20 cellular contexts compared by ENCODE assay signal in the genomic region with DNA sequence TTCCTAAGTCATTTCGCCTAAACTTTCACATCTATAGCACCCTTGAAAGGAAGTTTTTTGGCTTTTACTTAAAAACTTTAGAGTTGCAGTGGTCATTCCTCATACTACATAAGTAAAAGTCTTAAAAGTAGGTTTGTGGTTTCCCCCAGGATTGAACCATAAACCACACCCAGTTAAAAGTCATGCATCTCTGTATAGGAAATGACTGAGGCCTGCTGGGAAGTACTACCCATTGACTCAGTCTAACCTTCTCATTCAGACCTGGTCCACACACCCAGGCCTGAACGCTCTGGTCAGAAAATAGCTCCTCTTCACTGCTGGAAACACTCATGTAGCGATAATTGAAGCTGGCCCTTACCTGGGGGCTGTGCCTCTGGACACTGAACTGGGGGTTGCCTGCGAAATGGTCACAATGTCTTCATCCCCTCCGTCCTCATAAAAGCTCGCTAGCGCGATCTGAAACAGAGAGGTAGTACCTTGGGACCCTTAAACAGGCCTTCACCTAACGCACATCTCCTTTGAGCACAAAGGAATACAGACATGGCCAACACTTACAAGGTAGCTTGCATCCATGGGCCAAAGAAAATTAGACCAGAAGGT. TPM values are rescaled to one million over a fixed set of nuclear protein-coding genes. Genes with fewer than 3 reads are reported as not detected.
A peak's percentile ranks its signal among the peaks of the same experiment; 100 is the strongest.
DNase-seq lines count a peak whose midpoint lies in the region; ATAC-seq and TF ChIP-seq lines count a peak whose summit lies in the region.
"Had no signal": no experiment of that assay in that cellular context is flagged by ENCODE, and none has a peak within 500 bp of the region (broad histone marks: within the 10 kb centered on the region; RNA-seq: fewer than 3 reads in every experiment).

No MANE protein-coding gene starts in this region.

- H3K27me3 ChIP-seq in BLaER1 treated with 17β-estradiol and CSF1 and Interleukin-3, amounts not matched to agents 10 nM and 100 nM: peaks cover 0 to 9% (median 0%) of the 10 kb centered on the region in 11 experiments; a peak in 2 of 22 replicates
- no peaks in the 10 kb centered on the region for H3K27me3 ChIP-seq in Panc1 (ENCODE audit: control insufficient read depth, insufficient read depth, low read length)
- H3K27me3 ChIP-seq in endodermal cell (ENCODE audit: control insufficient read depth, insufficient read depth, low read length, poor library complexity, severe bottlenecking): no peaks in the 10 kb centered on the region
- no peaks in the 10 kb centered on the region for H3K27me3 ChIP-seq in left ventricle myocardium inferior (ENCODE audit: low read depth)
- H3K27me3 ChIP-seq: heart left ventricle had no signal

- in situ Hi-C loops in Panc1 (cut with HindIII; ENCODE audit: low pct_unique_long_range_greater_than_20kb, low sequenced_read_pairs): no loop called here

- peaks cover 18% of the 10 kb centered on the region for H3K4me1 Mint-ChIP-seq in endodermal cell

- BruUV-seq in Panc1 (replicated peaks; lab: Mats Ljungman, UMichigan): no TSS peak

- H3K9me3 Mint-ChIP-seq in endodermal cell: no peaks in the 10 kb centered on the region
- H3K9me3 Mint-ChIP-seq: H9, memory B cell had no signal

- peaks cover 33% of the 10 kb centered on the region for H3K36me3 Mint-ChIP-seq in endodermal cell (ENCODE audit: low read depth)

- H3K27ac Mint-ChIP-seq in endodermal cell: no peak overlapping the region
- H3K27ac Mint-ChIP-seq: H9, memory B cell had no signal

- H3K9ac ChIP-seq in BLaER1 treated with 17β-estradiol and CSF1 and Interleukin-3, amounts not matched to agents 10 nM and 100 nM: peak overlapping the region in 3 of 11 experiments; percentile 26 to 94 (median 42); a peak in 5 of 22 replicates
- no peak overlapping the region for H3K9ac ChIP-seq in endodermal cell (ENCODE audit: extremely low read depth, low read length, poor library complexity, severe bottlenecking)

- CTCF ChIA-PET in Panc1 (lab: Charles Lee): no interaction called here

- peak overlapping the region in 8 of 11 experiments; percentile 26 to 98 (median 92); a peak in 15 of 22 replicates for H3K4me2 ChIP-seq in BLaER1 treated with 17β-estradiol and CSF1 and Interleukin-3, amounts not matched to agents 10 nM and 100 nM

- POLR2A ChIA-PET in Panc1 (lab: Charles Lee): no interaction called here

- no peak overlapping the region for H3K27ac ChIP-seq in BLaER1 treated with 17β-estradiol and CSF1 and Interleukin-3, amounts not matched to agents 10 nM and 100 nM
- H3K27ac ChIP-seq in Panc1 (ENCODE audit: low read length): 0 out of 2 replicates have a peak overlapping the region, but pooled peaks have one; percentile 2
- H3K27ac ChIP-seq in endodermal cell (ENCODE audit: low read depth, low read length): no peak overlapping the region
- no peak overlapping the region for H3K27ac ChIP-seq in left ventricle myocardium inferior (replicated peaks)
- H3K27ac ChIP-seq: heart left ventricle, HL-60 had no signal

- intact Hi-C loops in Panc1 (cut with micrococcal nuclease; ENCODE audit: unreplicated experiment) (no loop called here), left ventricle myocardium inferior (cut with micrococcal nuclease) (no loop called here)

- H3K36me3 ChIP-seq in BLaER1 treated with 17β-estradiol and CSF1 and Interleukin-3, amounts not matched to agents 10 nM and 100 nM: peaks cover 54 to 65% (median 60%) of the 10 kb centered on the region in 11 experiments
- peaks cover 16% of the 10 kb centered on the region for H3K36me3 ChIP-seq in Panc1 (ENCODE audit: control insufficient read depth, insufficient read depth, low read length)
- H3K36me3 ChIP-seq in endodermal cell (ENCODE audit: control insufficient read depth, insufficient read depth, low read length): peaks cover 60% of the 10 kb centered on the region
- peaks cover 52% of the 10 kb centered on the region for H3K36me3 ChIP-seq in left ventricle myocardium inferior

- WGBS in endodermal cell (ENCODE audit: insufficient coverage in 1 of 2, insufficient read length in 1 of 2), 2 experiments: 96% methylated on average over 6 to 9 of the region's 9 CpGs

- H3K4me3 Mint-ChIP-seq in endodermal cell: no peak overlapping the region

- H4K20me1 ChIP-seq in BLaER1 treated with 17β-estradiol and CSF1 and Interleukin-3, amounts not matched to agents 10 nM and 100 nM: peaks cover 62 to 74% (median 69%) of the 10 kb centered on the region in 11 experiments; a peak in 21 of 22 replicates

- peaks cover 0 to 10% (median 0%) of the 10 kb centered on the region in 11 experiments; a peak in 3 of 22 replicates for H3K9me3 ChIP-seq in BLaER1 treated with 17β-estradiol and CSF1 and Interleukin-3, amounts not matched to agents 10 nM and 100 nM (replicated peaks in 1 of 11)
- H3K9me3 ChIP-seq in Panc1 (ENCODE audit: control insufficient read depth, insufficient read depth, low read depth, low read length): no peaks in the 10 kb centered on the region
- no peaks in the 10 kb centered on the region for H3K9me3 ChIP-seq in endodermal cell (ENCODE audit: control insufficient read depth, low read length)
- no peaks in the 10 kb centered on the region for H3K9me3 ChIP-seq in left ventricle myocardium inferior (replicated peaks)
- H3K9me3 ChIP-seq: heart left ventricle had no signal

- DNase-seq in SIG-M5 treated with dmso at 0.1 percent for 504 hours (lab: John Stamatoyannopoulos, UW; ENCODE audit: unreplicated experiment): peak; percentile 22
- DNase-seq in SIG-M5 (lab: John Stamatoyannopoulos, UW): no peak
- DNase-seq in Panc1 (ENCODE audit: low read depth, low spot score): no peak
- DNase-seq in endodermal cell: peak; percentile 28
- no peak for DNase-seq in NCI-H345 treated with DMSO at 0.1 percent for 48 hours (lab: John Stamatoyannopoulos, UW; ENCODE audit: unreplicated experiment)
- DNase-seq in stimulated activated CD4-positive, alpha-beta T cell treated with anti-CD3 and anti-CD28 coated beads, Interleukin-12 subunit alpha, Interleukin-12 subunit beta, amount 100 ng/mL, for 4 hours: no peak
- no peak for DNase-seq in left ventricle myocardium inferior
- DNase-seq: activated naive CD4-positive, alpha-beta T cell treated with Interleukin-2 at 50 U/mL for 16 hours; C1 segment of cervical spinal cord; DMS79; H9; heart left ventricle; NCI-H1417; NCI-H748 treated with DMSO at 0.1 percent for 48 hours had no signal

- no peak for ATAC-seq in Panc1
- ATAC-seq: esophagus mucosa, heart left ventricle, K562, SK-N-SH treated with all-trans-retinoic acid at 6 μM for 48 hours had no signal

- TF ChIP-seq CTCF in Panc1 (IDR thresholded peaks at IDR 0.05) (no peak), endodermal cell (conservative IDR thresholded peaks at IDR 0.05) (no peak), left ventricle myocardium inferior (IDR thresholded peaks at IDR 0.05; ENCODE audit: borderline replicate concordance) (no peak)

- H3K4me3 ChIP-seq in BLaER1 treated with 17β-estradiol and CSF1 and Interleukin-3, amounts not matched to agents 10 nM and 100 nM: no peak overlapping the region
- H3K4me3 ChIP-seq in Panc1 (ENCODE audit: low read depth in 2 of 2, low read length in 2 of 2) (no peak overlapping the region), endodermal cell (ENCODE audit: low read length) (no peak overlapping the region), left ventricle myocardium inferior (no peak overlapping the region)
- H3K4me3 ChIP-seq: K562 had no signal

- H3K27me3 Mint-ChIP-seq in endodermal cell (ENCODE audit: insufficient read depth): peaks cover 7% of the 10 kb centered on the region
- H3K27me3 Mint-ChIP-seq: memory B cell had no signal

- peaks cover 38 to 62% (median 51%) of the 10 kb centered on the region in 10 experiments for H3K4me1 ChIP-seq in BLaER1 treated with 17β-estradiol and CSF1 and Interleukin-3, amounts not matched to agents 10 nM and 100 nM
- H3K4me1 ChIP-seq in Panc1 (ENCODE audit: control insufficient read depth, insufficient read depth, low read length): peaks cover 20% of the 10 kb centered on the region
- H3K4me1 ChIP-seq in endodermal cell (ENCODE audit: control insufficient read depth, insufficient read depth, low read length): peaks cover 3% of the 10 kb centered on the region
- peaks cover 49% of the 10 kb centered on the region for H3K4me1 ChIP-seq in left ventricle myocardium inferior

RNA-seq across cellular contexts. Expression of gene NSFL1C, which starts 2.6 kb away (rescaled TPM):
- total RNA-seq in Panc1 (2021; ENCODE audit: unreplicated experiment) (151 TPM), endodermal cell (100 to 1,000 TPM in 1 of 2 donors, 10 to 100 TPM in 1; 90.9 to 117 TPM), left ventricle myocardium inferior (56.6 TPM)
- 146 TPM for polyA plus RNA-seq in Panc1 (2012; ENCODE audit: insufficient read length)
- polyA plus RNA-seq in endodermal cell (2013, experiment 1 of 2): 65.2 TPM
- 61.3 TPM for polyA plus RNA-seq in endodermal cell (2013, experiment 2 of 2)

RNA-seq across cellular contexts. Expression of gene SIRPB2, which starts 27.1 kb away (rescaled TPM):
- not detected for total RNA-seq in Panc1 (2021; ENCODE audit: unreplicated experiment)
- polyA plus RNA-seq in Panc1 (2012; ENCODE audit: insufficient read length): not detected
- not detected for total RNA-seq in endodermal cell
- not detected for polyA plus RNA-seq in endodermal cell (2013, experiment 1 of 2)
- not detected for polyA plus RNA-seq in endodermal cell (2013, experiment 2 of 2)
- total RNA-seq in left ventricle myocardium inferior: 3.2 TPM
- total RNA-seq: H9 had no signal

Comparison
In these comparisons a context has a peak if more than half of its experiments do, and no peak if none do; other contexts are left out.
1. DNase-seq: peak in SIG-M5 treated with dmso at 0.1 percent for 504 hours (single experiment) and endodermal cell (single experiment); none in SIG-M5 (single experiment), Panc1 (single experiment), NCI-H345 treated with DMSO at 0.1 percent for 48 hours (single experiment), stimulated activated CD4-positive, alpha-beta T cell treated with anti-CD3 and anti-CD28 coated beads, Interleukin-12 subunit alpha, Interleukin-12 subunit beta, amount 100 ng/mL, for 4 hours (single experiment) and left ventricle myocardium inferior (single experiment).